ENCODE assay signal across 9 cellular contexts in the genomic region with DNA sequence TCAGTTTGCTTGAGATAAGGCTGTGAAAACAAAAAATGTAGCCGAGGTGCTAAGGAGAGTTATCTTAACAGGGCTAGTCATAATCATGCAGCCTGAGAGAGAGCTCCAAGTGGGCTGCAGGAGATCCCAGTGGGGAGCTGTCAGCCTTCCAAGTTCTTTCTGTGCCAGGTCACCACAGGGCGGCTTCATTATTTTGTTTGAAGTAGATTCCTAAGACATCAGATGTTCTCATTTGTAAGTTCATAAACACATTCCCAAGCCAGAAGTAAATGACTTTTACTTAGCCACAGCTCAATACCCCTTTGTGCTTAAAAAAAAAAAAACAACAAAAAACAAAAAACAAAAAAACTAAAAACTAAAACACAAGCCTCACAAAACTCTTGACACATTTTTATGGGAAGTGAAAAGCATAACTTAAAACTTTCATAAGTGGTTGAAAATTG. TPM values are rescaled to one million over a fixed set of nuclear protein-coding genes. Genes with fewer than 3 reads are reported as not detected.
A peak's percentile ranks its signal among the peaks of the same experiment; 100 is the strongest.
DNase-seq lines count a peak whose midpoint lies in the region; ATAC-seq and TF ChIP-seq lines count a peak whose summit lies in the region.
"Had no signal": no experiment of that assay in that cellular context is flagged by ENCODE, and none has a peak within 500 bp of the region (broad histone marks: within the 10 kb centered on the region; RNA-seq: fewer than 3 reads in every experiment).

No MANE protein-coding gene starts in this region.

- intact Hi-C loops in left ventricle myocardium inferior (cut with micrococcal nuclease) = no loop called here

- no peak overlapping the region for H3K4me3 Mint-ChIP-seq in WTC11

- H3K36me3 ChIP-seq in left ventricle myocardium inferior = no peaks in the 10 kb centered on the region

- no peaks in the 10 kb centered on the region for H3K27me3 ChIP-seq in left ventricle myocardium inferior (ENCODE audit: low read depth)

- H3K27ac ChIP-seq in left ventricle myocardium inferior (replicated peaks) = peak overlapping the region; percentile 63

- H3K36me3 Mint-ChIP-seq in WTC11 = peaks cover 8% of the 10 kb centered on the region; the same call in 1 of the 2 replicates

- no peaks in the 10 kb centered on the region for H3K27me3 Mint-ChIP-seq in WTC11 (ENCODE audit: low read depth)

- H3K4me3 ChIP-seq in left ventricle myocardium inferior = no peak overlapping the region

- TF ChIP-seq CTCF in WTC11 (IDR thresholded peaks at IDR 0.05) (no peak), left ventricle myocardium inferior (IDR thresholded peaks at IDR 0.05; ENCODE audit: borderline replicate concordance) (no peak)

- H3K9me3 ChIP-seq in left ventricle myocardium inferior (replicated peaks) = no peaks in the 10 kb centered on the region

- 0 out of 2 replicates have a peak overlapping the region, but pooled peaks have one; percentile 76 for H3K27ac Mint-ChIP-seq in WTC11

- peak; percentile 24; the same call in 1 of the 2 replicates for ATAC-seq in WTC11
- ATAC-seq in HG02840 (IDR thresholded peaks at IDR 0.05; ENCODE audit: low FRiP score, unreplicated experiment) = no peak

- no peaks in the 10 kb centered on the region for H3K9me3 Mint-ChIP-seq in WTC11

- POLR2A ChIA-PET in WTC11 (lab: Charles Lee) = no interaction called here

- DNase-seq in NCI-H2196 (lab: John Stamatoyannopoulos, UW; ENCODE audit: unreplicated experiment) = peak; percentile 31
- DNase-seq in NCI-H2196 treated with DMSO at 0.1 percent for 48 hours (lab: John Stamatoyannopoulos, UW; ENCODE audit: unreplicated experiment) = no peak
- no peak for DNase-seq in WTC11 (ENCODE audit: low spot score)
- peak; percentile 53 for DNase-seq in left ventricle myocardium inferior
- peak; percentile 66 for DNase-seq in smooth muscle cell of the brain vasculature (ENCODE audit: low read depth, low spot score)
- no peak for DNase-seq in GM19240 (ENCODE audit: insufficient read length, low spot score)
- DNase-seq in stimulated activated CD4-positive, alpha-beta T cell treated with anti-CD3 and anti-CD28 coated beads, Interleukin-15, amount 100 ng/mL, for 24 hours = no peak
- DNase-seq: activated effector memory CD4-positive, alpha-beta T cell treated with Interleukin-2 at 50 U/mL for 16 hours had no signal

- CTCF ChIA-PET in WTC11 (lab: Charles Lee) = interaction anchor here (0.7 kb wide), 1 partner anchor 8 kb away, joined by 3 read pairs; no protein-coding TSS in a partner anchor

- peaks cover 59% of the 10 kb centered on the region for H3K4me1 ChIP-seq in left ventricle myocardium inferior

- peaks cover 43% of the 10 kb centered on the region for H3K4me1 Mint-ChIP-seq in WTC11

TF ChIP-seq in WTC11, 78 proteins besides CTCF, POLR2A, EP300 and RAD21 (continues in another document):
- TF ChIP-seq ZNF263 (CRISPR knock-in tag; IDR thresholded peaks at IDR 0.05; ENCODE audit: low read depth) (no peak), ZNF671 (CRISPR knock-in tag; IDR thresholded peaks at IDR 0.05) (no peak), EMX1 (CRISPR knock-in tag; IDR thresholded peaks at IDR 0.05) (no peak), ZNF416 (CRISPR knock-in tag; IDR thresholded peaks at IDR 0.05) (no peak), MYBL2 (CRISPR knock-in tag; IDR thresholded peaks at IDR 0.05) (no peak), TEAD4 (CRISPR knock-in tag; IDR thresholded peaks at IDR 0.05) (no peak), ELF4 (CRISPR knock-in tag; IDR thresholded peaks at IDR 0.05; ENCODE audit: low read depth) (no peak), ZNF396 (CRISPR knock-in tag; IDR thresholded peaks at IDR 0.05; ENCODE audit: borderline replicate concordance) (no peak), HMGA2 (CRISPR knock-in tag; IDR thresholded peaks at IDR 0.05) (no peak)
- TF ChIP-seq, protein P1, sequence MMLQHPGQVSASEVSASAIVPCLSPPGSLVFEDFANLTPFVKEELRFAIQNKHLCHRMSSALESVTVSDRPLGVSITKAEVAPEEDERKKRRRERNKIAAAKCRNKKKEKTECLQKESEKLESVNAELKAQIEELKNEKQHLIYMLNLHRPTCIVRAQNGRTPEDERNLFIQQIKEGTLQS (CRISPR knock-in tag; conservative IDR thresholded peaks at IDR 0.05) = no peak
- TF ChIP-seq, protein P2, sequence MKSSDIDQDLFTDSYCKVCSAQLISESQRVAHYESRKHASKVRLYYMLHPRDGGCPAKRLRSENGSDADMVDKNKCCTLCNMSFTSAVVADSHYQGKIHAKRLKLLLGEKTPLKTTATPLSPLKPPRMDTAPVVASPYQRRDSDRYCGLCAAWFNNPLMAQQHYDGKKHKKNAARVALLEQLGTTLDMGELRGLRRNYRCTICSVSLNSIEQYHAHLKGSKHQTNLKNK (CRISPR knock-in tag; IDR thresholded peaks at IDR 0.05) = no peak
- TF ChIP-seq, protein P3, sequence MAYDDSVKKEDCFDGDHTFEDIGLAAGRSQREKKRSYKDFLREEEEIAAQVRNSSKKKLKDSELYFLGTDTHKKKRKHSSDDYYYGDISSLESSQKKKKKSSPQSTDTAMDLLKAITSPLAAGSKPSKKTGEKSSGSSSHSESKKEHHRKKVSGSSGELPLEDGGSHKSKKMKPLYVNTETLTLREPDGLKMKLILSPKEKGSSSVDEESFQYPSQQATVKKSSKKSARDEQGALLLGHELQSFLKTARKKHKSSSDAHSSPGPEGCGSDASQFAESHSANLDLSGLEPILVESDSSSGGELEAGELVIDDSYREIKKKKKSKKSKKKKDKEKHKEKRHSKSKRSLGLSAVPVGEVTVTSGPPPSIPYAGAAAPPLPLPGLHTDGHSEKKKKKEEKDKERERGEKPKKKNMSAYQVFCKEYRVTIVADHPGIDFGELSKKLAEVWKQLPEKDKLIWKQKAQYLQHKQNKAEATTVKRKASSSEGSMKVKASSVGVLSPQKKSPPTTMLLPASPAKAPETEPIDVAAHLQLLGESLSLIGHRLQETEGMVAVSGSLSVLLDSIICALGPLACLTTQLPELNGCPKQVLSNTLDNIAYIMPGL (CRISPR knock-in tag; IDR thresholded peaks at IDR 0.05) = no peak
- TF ChIP-seq, protein P4, sequence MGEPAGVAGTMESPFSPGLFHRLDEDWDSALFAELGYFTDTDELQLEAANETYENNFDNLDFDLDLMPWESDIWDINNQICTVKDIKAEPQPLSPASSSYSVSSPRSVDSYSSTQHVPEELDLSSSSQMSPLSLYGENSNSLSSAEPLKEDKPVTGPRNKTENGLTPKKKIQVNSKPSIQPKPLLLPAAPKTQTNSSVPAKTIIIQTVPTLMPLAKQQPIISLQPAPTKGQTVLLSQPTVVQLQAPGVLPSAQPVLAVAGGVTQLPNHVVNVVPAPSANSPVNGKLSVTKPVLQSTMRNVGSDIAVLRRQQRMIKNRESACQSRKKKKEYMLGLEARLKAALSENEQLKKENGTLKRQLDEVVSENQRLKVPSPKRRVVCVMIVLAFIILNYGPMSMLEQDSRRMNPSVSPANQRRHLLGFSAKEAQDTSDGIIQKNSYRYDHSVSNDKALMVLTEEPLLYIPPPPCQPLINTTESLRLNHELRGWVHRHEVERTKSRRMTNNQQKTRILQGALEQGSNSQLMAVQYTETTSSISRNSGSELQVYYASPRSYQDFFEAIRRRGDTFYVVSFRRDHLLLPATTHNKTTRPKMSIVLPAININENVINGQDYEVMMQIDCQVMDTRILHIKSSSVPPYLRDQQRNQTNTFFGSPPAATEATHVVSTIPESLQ (CRISPR knock-in tag; IDR thresholded peaks at IDR 0.05) = no peak
- TF ChIP-seq, protein P5, sequence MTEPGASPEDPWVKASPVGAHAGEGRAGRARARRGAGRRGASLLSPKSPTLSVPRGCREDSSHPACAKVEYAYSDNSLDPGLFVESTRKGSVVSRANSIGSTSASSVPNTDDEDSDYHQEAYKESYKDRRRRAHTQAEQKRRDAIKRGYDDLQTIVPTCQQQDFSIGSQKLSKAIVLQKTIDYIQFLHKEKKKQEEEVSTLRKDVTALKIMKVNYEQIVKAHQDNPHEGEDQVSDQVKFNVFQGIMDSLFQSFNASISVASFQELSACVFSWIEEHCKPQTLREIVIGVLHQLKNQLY (CRISPR knock-in tag; IDR thresholded peaks at IDR 0.05) = no peak
- TF ChIP-seq, protein P6, sequence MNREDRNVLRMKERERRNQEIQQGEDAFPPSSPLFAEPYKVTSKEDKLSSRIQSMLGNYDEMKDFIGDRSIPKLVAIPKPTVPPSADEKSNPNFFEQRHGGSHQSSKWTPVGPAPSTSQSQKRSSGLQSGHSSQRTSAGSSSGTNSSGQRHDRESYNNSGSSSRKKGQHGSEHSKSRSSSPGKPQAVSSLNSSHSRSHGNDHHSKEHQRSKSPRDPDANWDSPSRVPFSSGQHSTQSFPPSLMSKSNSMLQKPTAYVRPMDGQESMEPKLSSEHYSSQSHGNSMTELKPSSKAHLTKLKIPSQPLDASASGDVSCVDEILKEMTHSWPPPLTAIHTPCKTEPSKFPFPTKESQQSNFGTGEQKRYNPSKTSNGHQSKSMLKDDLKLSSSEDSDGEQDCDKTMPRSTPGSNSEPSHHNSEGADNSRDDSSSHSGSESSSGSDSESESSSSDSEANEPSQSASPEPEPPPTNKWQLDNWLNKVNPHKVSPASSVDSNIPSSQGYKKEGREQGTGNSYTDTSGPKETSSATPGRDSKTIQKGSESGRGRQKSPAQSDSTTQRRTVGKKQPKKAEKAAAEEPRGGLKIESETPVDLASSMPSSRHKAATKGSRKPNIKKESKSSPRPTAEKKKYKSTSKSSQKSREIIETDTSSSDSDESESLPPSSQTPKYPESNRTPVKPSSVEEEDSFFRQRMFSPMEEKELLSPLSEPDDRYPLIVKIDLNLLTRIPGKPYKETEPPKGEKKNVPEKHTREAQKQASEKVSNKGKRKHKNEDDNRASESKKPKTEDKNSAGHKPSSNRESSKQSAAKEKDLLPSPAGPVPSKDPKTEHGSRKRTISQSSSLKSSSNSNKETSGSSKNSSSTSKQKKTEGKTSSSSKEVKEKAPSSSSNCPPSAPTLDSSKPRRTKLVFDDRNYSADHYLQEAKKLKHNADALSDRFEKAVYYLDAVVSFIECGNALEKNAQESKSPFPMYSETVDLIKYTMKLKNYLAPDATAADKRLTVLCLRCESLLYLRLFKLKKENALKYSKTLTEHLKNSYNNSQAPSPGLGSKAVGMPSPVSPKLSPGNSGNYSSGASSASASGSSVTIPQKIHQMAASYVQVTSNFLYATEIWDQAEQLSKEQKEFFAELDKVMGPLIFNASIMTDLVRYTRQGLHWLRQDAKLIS (CRISPR knock-in tag; IDR thresholded peaks at IDR 0.05; ENCODE audit: borderline replicate concordance) = no peak

RNA-seq across cellular contexts. Expression of a gene that starts 8.5 kb away (rescaled TPM):
- total RNA-seq in WTC11 (2021) (8.7 to 11.1 TPM (median 10.3 TPM) in 3 replicates), left ventricle myocardium inferior (2.4 TPM)

Comparison
In these comparisons a context has a peak if more than half of its experiments do, and no peak if none do; other contexts are left out.
1. DNase-seq: peak in NCI-H2196 (single experiment), left ventricle myocardium inferior (single experiment) and smooth muscle cell of the brain vasculature (single experiment); none in NCI-H2196 treated with DMSO at 0.1 percent for 48 hours (single experiment), WTC11 (single experiment), GM19240 (single experiment) and stimulated activated CD4-positive, alpha-beta T cell treated with anti-CD3 and anti-CD28 coated beads, Interleukin-15, amount 100 ng/mL, for 24 hours (single experiment).